In the genomic region with DNA sequence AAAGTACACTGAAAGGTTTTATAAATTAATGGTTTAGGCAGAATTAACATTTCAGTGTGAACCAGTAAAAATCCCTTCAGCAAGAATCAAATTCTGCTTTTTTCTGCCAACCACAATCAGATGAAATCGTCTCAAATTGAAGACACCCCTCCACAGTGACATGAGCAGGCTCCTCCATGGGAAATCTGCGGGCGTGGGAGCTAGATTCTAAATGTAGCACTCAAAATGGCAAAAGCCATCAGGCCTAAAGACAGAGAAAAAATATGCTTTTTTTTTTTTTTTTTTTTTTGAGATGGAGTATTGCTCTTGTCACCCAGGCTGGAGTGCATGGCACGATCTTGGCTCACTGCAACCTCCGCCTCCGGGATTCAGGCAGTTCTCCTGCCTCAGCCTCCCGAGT, we compare ENCODE assay signal across 28 cellular contexts.
"Had no signal": no experiment of that assay in that cellular context is flagged by ENCODE, and none has a peak within 500 bp of the region (broad histone marks: within the 10 kb centered on the region; RNA-seq: fewer than 3 reads in every experiment).

No MANE protein-coding gene starts in this region.

- H3K4me3 Mint-ChIP-seq: stimulated activated effector memory CD8-positive, alpha-beta T cell treated with anti-CD3 and anti-CD28 coated beads, Interleukin-12 subunit alpha, Interleukin-12 subunit beta, amount 100 ng/mL, for 72 hours; stimulated activated memory B cell treated with anti-CD40 and anti-IgM and Interleukin-4, amounts not matched to agents 10 μg/mL and 1 μg/mL and 100 μg/mL, for 72 hours; stimulated activated naive B cell treated with anti-CD40 and anti-IgM and Interleukin-4, amounts not matched to agents 10 μg/mL and 1 μg/mL and 100 μg/mL, for 72 hours; stimulated activated naive CD8-positive, alpha-beta T cell treated with anti-CD3 and anti-CD28 coated beads, Interleukin-15, amount 100 ng/mL, for 72 hours; stimulated activated naive CD8-positive, alpha-beta T cell treated with anti-CD3 and anti-CD28 coated beads, Interleukin-15, Interleukin-2, amounts not matched to agents 100 ng/mL and 50 ng/mL, for 24 hours; type B pancreatic cell had no signal

- H3K27ac Mint-ChIP-seq: stimulated activated effector memory CD8-positive, alpha-beta T cell treated with anti-CD3 and anti-CD28 coated beads, Interleukin-12 subunit alpha, Interleukin-12 subunit beta, amount 100 ng/mL, for 72 hours; stimulated activated memory B cell treated with anti-CD40 and anti-IgM and Interleukin-4, amounts not matched to agents 10 μg/mL and 1 μg/mL and 100 μg/mL, for 72 hours; stimulated activated naive B cell treated with anti-CD40 and anti-IgM and Interleukin-4, amounts not matched to agents 10 μg/mL and 1 μg/mL and 100 μg/mL, for 72 hours; stimulated activated naive CD8-positive, alpha-beta T cell treated with anti-CD3 and anti-CD28 coated beads, Interleukin-15, amount 100 ng/mL, for 72 hours; stimulated activated naive CD8-positive, alpha-beta T cell treated with anti-CD3 and anti-CD28 coated beads, Interleukin-15, Interleukin-2, amounts not matched to agents 100 ng/mL and 50 ng/mL, for 24 hours; type B pancreatic cell had no signal

- H3K27ac ChIP-seq: stomach, suprapubic skin, testis, thoracic aorta, thyroid gland, tibial artery, tibial nerve, transverse colon, upper lobe of left lung, upper lobe of right lung, uterus, vagina had no signal

- H3K36me3 ChIP-seq: stomach, suprapubic skin, thoracic aorta, thyroid gland, tibial artery, tibial nerve, transverse colon, upper lobe of left lung, upper lobe of right lung, uterus, vagina had no signal

- H3K4me3 ChIP-seq: stomach, suprapubic skin, testis, thoracic aorta, thyroid gland, tibial artery, tibial nerve, transverse colon, upper lobe of left lung, upper lobe of right lung, uterus, vagina had no signal

- ATAC-seq: stimulated activated effector memory CD8-positive, alpha-beta T cell treated with anti-CD3 and anti-CD28 coated beads, Interleukin-12 subunit alpha, Interleukin-12 subunit beta, amount 100 ng/mL, for 72 hours; stimulated activated memory B cell treated with anti-CD40 and anti-IgM and Interleukin-4, amounts not matched to agents 10 μg/mL and 1 μg/mL and 100 μg/mL, for 72 hours; stimulated activated naive B cell treated with anti-CD40 and anti-IgM and Interleukin-4, amounts not matched to agents 10 μg/mL and 1 μg/mL and 100 μg/mL, for 72 hours; stimulated activated naive CD8-positive, alpha-beta T cell treated with anti-CD3 and anti-CD28 coated beads, Interleukin-15, amount 100 ng/mL, for 72 hours; stimulated activated naive CD8-positive, alpha-beta T cell treated with anti-CD3 and anti-CD28 coated beads, Interleukin-15, Interleukin-2, amounts not matched to agents 100 U/mL and 50 U/mL, for 24 hours; upper lobe of right lung had no signal

- H3K4me1 Mint-ChIP-seq: stimulated activated effector memory CD8-positive, alpha-beta T cell treated with anti-CD3 and anti-CD28 coated beads, Interleukin-12 subunit alpha, Interleukin-12 subunit beta, amount 100 ng/mL, for 72 hours; stimulated activated naive CD8-positive, alpha-beta T cell treated with anti-CD3 and anti-CD28 coated beads, Interleukin-15, amount 100 ng/mL, for 72 hours had no signal

- DNase-seq: stimulated activated CD4-positive, alpha-beta T cell treated with anti-CD3 and anti-CD28 coated beads, Interleukin-2, amount 100 ng/mL, for 48 hours; stimulated activated CD4-positive, alpha-beta T cell treated with anti-CD3 and anti-CD28 coated beads, Interleukin-4, amount 100 ng/mL, for 1 hour; stimulated activated CD4-positive, alpha-beta T cell treated with anti-CD3 and anti-CD28 coated beads, Interleukin-4, amount 100 ng/mL, for 24 hours; stimulated activated CD4-positive, alpha-beta T cell treated with anti-CD3 and anti-CD28 coated beads, Interleukin-4, amount 100 ng/mL, for 4 hours; stimulated activated CD8-positive, alpha-beta memory T cell treated with anti-CD3 and anti-CD28 coated beads, Interleukin-4, amount 100 ng/mL, for 48 hours; stimulated activated naive B cell treated with anti-CD40 and anti-IgM and Interleukin-4, amounts not matched to agents 10 μg/mL and 1 μg/mL and 100 μg/mL, for 72 hours; stimulated activated naive CD4-positive, alpha-beta T cell; stimulated activated naive CD4-positive, alpha-beta T cell treated with Interleukin-2 at 50 U/mL for 16 hours; stimulated activated naive CD8-positive, alpha-beta T cell treated with anti-CD3 and anti-CD28 coated beads, Interleukin-15, amount 100 ng/mL, for 72 hours; stimulated activated naive CD8-positive, alpha-beta T cell treated with anti-CD3 and anti-CD28 coated beads, Interleukin-15, Interleukin-2, amounts not matched to agents 100 U/mL and 50 U/mL, for 24 hours; stomach; substantia nigra; testis; thyroid gland; tibial artery; transverse colon; trophoblast cell; upper lobe of left lung; upper lobe of right lung; uterus had no signal

- H3K4me1 ChIP-seq: stomach, suprapubic skin, testis, thyroid gland, tibial artery, tibial nerve, transverse colon, upper lobe of left lung, upper lobe of right lung, uterus, vagina had no signal

- H3K9me3 ChIP-seq: suprapubic skin, testis, thoracic aorta, thyroid gland, tibial artery, transverse colon, upper lobe of right lung, uterus, vagina had no signal

- H3K27me3 Mint-ChIP-seq: stimulated activated memory B cell treated with anti-CD40 and anti-IgM and Interleukin-4, amounts not matched to agents 10 μg/mL and 1 μg/mL and 100 μg/mL, for 72 hours had no signal

- H3K27me3 ChIP-seq: stomach, suprapubic skin, testis, thyroid gland, tibial artery, tibial nerve, transverse colon, upper lobe of left lung, upper lobe of right lung, uterus, vagina had no signal

- H3K36me3 Mint-ChIP-seq: stimulated activated effector memory CD8-positive, alpha-beta T cell treated with anti-CD3 and anti-CD28 coated beads, Interleukin-12 subunit alpha, Interleukin-12 subunit beta, amount 100 ng/mL, for 72 hours; type B pancreatic cell had no signal

- H3K9me3 Mint-ChIP-seq: stimulated activated naive CD8-positive, alpha-beta T cell treated with anti-CD3 and anti-CD28 coated beads, Interleukin-15, amount 100 ng/mL, for 72 hours; type B pancreatic cell had no signal
